Comparison of ENCODE assay signal across 8 cellular contexts in genomic region chr14:67819563-67820411, GRCh38. TPM values are rescaled to one million over a fixed set of nuclear protein-coding genes. Genes with fewer than 3 reads are reported as not detected.
DNase-seq lines count a peak whose midpoint lies in the region; ATAC-seq and TF ChIP-seq lines count a peak whose summit lies in the region.

TSS of gene RAD51B (plus strand) at chr14:67819779.

- H3K79me2 ChIP-seq in smooth muscle cell (ENCODE audit: low read depth): peaks cover 6% of the 10 kb centered on the region

- no peaks in the 10 kb centered on the region for H3K9me3 Mint-ChIP-seq in immature natural killer cell

- BruUV-seq in A673 (replicated peaks; lab: Mats Ljungman, UMichigan): TSS peak; percentile 70

- H3K27ac Mint-ChIP-seq in immature natural killer cell: peak within 1 kb of the TSS; percentile 87 to 95 (median 92)

- peak within 1 kb of the TSS; percentile 97 to 100 (median 99) for H3K4me3 Mint-ChIP-seq in immature natural killer cell

- H3K27me3 Mint-ChIP-seq in immature natural killer cell (ENCODE audit: low read depth in 3 of 3): peaks cover 5 to 13% (median 9%) of the 10 kb centered on the region in 3 donors

- peak within 1 kb of the TSS; percentile 91 for H3K4me2 ChIP-seq in smooth muscle cell

- no peaks in the 10 kb centered on the region for H3K36me3 ChIP-seq in A673 (ENCODE audit: insufficient read depth, low read length, poor library complexity, severe bottlenecking)
- H3K36me3 ChIP-seq in smooth muscle cell (ENCODE audit: low read depth): no peaks in the 10 kb centered on the region

- intact Hi-C loops in A673 (cut with micrococcal nuclease; ENCODE audit: unreplicated experiment): no loop called here

- peak within 1 kb of the TSS; percentile 62 for H3K9ac ChIP-seq in smooth muscle cell (ENCODE audit: low read depth)

- H3K9me3 ChIP-seq in A673 (ENCODE audit: low read depth, low read length, poor library complexity, severe bottlenecking): no peaks in the 10 kb centered on the region
- no peaks in the 10 kb centered on the region for H3K9me3 ChIP-seq in smooth muscle cell (replicated peaks; ENCODE audit: low read depth)

- no peaks in the 10 kb centered on the region for H4K20me1 ChIP-seq in smooth muscle cell (ENCODE audit: low read depth)

- H3K27ac ChIP-seq in A673 (ENCODE audit: low read depth, low read length, poor library complexity, severe bottlenecking) (peak within 1 kb of the TSS; percentile 74), smooth muscle cell (ENCODE audit: low read depth) (no peak within 1 kb of the TSS)

- peak within 1 kb of the TSS; percentile 91 for H2AFZ ChIP-seq in smooth muscle cell (ENCODE audit: low read depth)

- POLR2A ChIA-PET in A673 (lab: Charles Lee; ENCODE audit: low non-redundant PET): no interaction called here

- TF ChIP-seq CTCF in A673 (conservative IDR thresholded peaks at IDR 0.05; ENCODE audit: low read depth, low read length): no peak
- TF ChIP-seq CTCF in WI38 (IDR thresholded peaks at IDR 0.05; ENCODE audit: low read depth, low read length): no peak
- no peak for TF ChIP-seq CTCF in cardiac fibroblast (IDR thresholded peaks at IDR 0.05; ENCODE audit: low read depth, low read length)
- TF ChIP-seq CTCF in smooth muscle cell (IDR thresholded peaks at IDR 0.05; ENCODE audit: borderline replicate concordance, insufficient read depth, poor library complexity, severe bottlenecking): no peak

- H3K36me3 Mint-ChIP-seq in immature natural killer cell: no peaks in the 10 kb centered on the region

- no peaks in the 10 kb centered on the region for H3K27me3 ChIP-seq in A673 (replicated peaks; ENCODE audit: insufficient read depth, low read depth, low read length, poor library complexity)
- H3K27me3 ChIP-seq in smooth muscle cell (ENCODE audit: low read depth): no peaks in the 10 kb centered on the region

- H3K4me1 ChIP-seq in A673 (ENCODE audit: insufficient read depth, low read length, poor library complexity, severe bottlenecking) (peaks cover 16% of the 10 kb centered on the region), smooth muscle cell (ENCODE audit: low read depth) (peaks cover 12% of the 10 kb centered on the region)

- H3F3A ChIP-seq in smooth muscle cell (ENCODE audit: low read depth): no peaks in the 10 kb centered on the region

- peaks cover 44 to 54% of the 10 kb centered on the region in 2 donors for H3K4me1 Mint-ChIP-seq in immature natural killer cell

- ATAC-seq in GM18870 (IDR thresholded peaks at IDR 0.05; ENCODE audit: unreplicated experiment): peak; percentile 41
- peak; percentile 59 for ATAC-seq in HG03135 (IDR thresholded peaks at IDR 0.05; ENCODE audit: unreplicated experiment)

- 2% methylated on average over 30 of the region's 30 CpGs for WGBS in smooth muscle cell (ENCODE audit: low lambda C conversion rate)

- H3K4me3 ChIP-seq in A673 (ENCODE audit: low read depth, low read length, poor library complexity, severe bottlenecking): peak within 1 kb of the TSS; percentile 68
- H3K4me3 ChIP-seq in WI38 (ENCODE audit: low read depth, low read length): peak within 1 kb of the TSS; percentile 94
- H3K4me3 ChIP-seq in cardiac fibroblast (replicated peaks in 1 of 2; ENCODE audit: low read depth in 2 of 2, low read length in 2 of 2): peak within 1 kb of the TSS; percentile 93 to 94
- H3K4me3 ChIP-seq in smooth muscle cell: peak within 1 kb of the TSS; percentile 81

- CTCF ChIA-PET in A673 (lab: Charles Lee): no interaction called here

- DNase-seq in A673 (ENCODE audit: low spot score) (peak; percentile 92), NCI-H226 (peak; percentile 71), cardiac fibroblast (ENCODE audit: low read depth in 2 of 2) (peak; percentile 86 to 88), immature natural killer cell (peak; percentile 82 to 83 (median 83)), smooth muscle cell (lab: John Stamatoyannopoulos, UW; ENCODE audit: unreplicated experiment) (peak; percentile 9)

RNA-seq across cellular contexts. Expression of gene RAD51B, which starts in this region (rescaled TPM):
- 14.8 and 23.3 TPM in 2 replicates for total RNA-seq in A673 (2021)
- 10 to 100 TPM; 17.6 to 20.8 (median 17.7) TPM for polyA plus RNA-seq in immature natural killer cell
- total RNA-seq in smooth muscle cell: 5.3 and 13.4 TPM in 2 replicates
- 4.6 and 5.9 TPM in 2 replicates for polyA plus RNA-seq in smooth muscle cell

Comparison
In these comparisons a context has a peak if more than half of its experiments do, and no peak if none do; other contexts are left out.
1. DNase-seq: peak in every context shown above with its lines; median percentile 92 in A673; 87 in cardiac fibroblast; 83 in immature natural killer cell; 71 in NCI-H226; 9 in smooth muscle cell.